28 cellular contexts compared by ENCODE assay signal in genomic region chr4:77314697-77315096, GRCh38.
"Had no signal": no experiment of that assay in that cellular context is flagged by ENCODE, and none has a peak within 500 bp of the region (broad histone marks: within the 10 kb centered on the region; RNA-seq: fewer than 3 reads in every experiment).

No MANE protein-coding gene starts in this region.

- FAIRE-seq: colon, endometrium, endothelial cell of umbilical vein, frontal cortex had no signal

- H3K4me1 Mint-ChIP-seq: endodermal cell had no signal

- H3K36me3 ChIP-seq: colonic mucosa, esophagus squamous epithelium, gastrocnemius medialis, gastroesophageal sphincter, heart left ventricle, heart right ventricle had no signal

- H3K27ac Mint-ChIP-seq: dendritic cell treated with granulocyte-macrophage colony-stimulating factor and Interleukin-4, amounts not matched to agents 40 ng/mL and 50 ng/mL, for 4 days; effector memory CD8-positive, alpha-beta T cell; endodermal cell had no signal

- DNase-seq: colonic mucosa; cortex of kidney; dermis blood vessel endothelial cell; dorsolateral prefrontal cortex; effector CD4-positive, alpha-beta T cell; effector CD8-positive, alpha-beta T cell; effector memory CD4-positive, alpha-beta T cell; effector memory CD8-positive, alpha-beta T cell; endodermal cell; erythroblast; esophagus squamous epithelium; foreskin fibroblast; foreskin keratinocyte; foreskin melanocyte; gastrocnemius medialis; glutamatergic neuron; head of caudate nucleus; heart left ventricle; heart right ventricle had no signal

- H3K4me3 Mint-ChIP-seq: dendritic cell treated with granulocyte-macrophage colony-stimulating factor and Interleukin-4, amounts not matched to agents 40 ng/mL and 50 ng/mL, for 4 days; effector memory CD8-positive, alpha-beta T cell; endodermal cell had no signal

- H3K27ac ChIP-seq: colonic mucosa, coronary artery, dorsolateral prefrontal cortex, epithelial cell of prostate, esophagus squamous epithelium, foreskin keratinocyte, gastrocnemius medialis, gastroesophageal sphincter, heart left ventricle, heart right ventricle had no signal

- ATAC-seq: effector memory CD8-positive, alpha-beta T cell; esophagus mucosa; foreskin keratinocyte; gastrocnemius medialis; gastroesophageal sphincter; heart left ventricle; heart right ventricle had no signal

- H3K4me3 ChIP-seq: colonic mucosa, coronary artery, dorsolateral prefrontal cortex, esophagus squamous epithelium, gastrocnemius medialis, gastroesophageal sphincter, heart left ventricle, heart right ventricle had no signal

- H3K27me3 ChIP-seq: colonic mucosa, esophagus squamous epithelium, foreskin keratinocyte, gastrocnemius medialis, gastroesophageal sphincter, heart left ventricle had no signal

- H3K4me1 ChIP-seq: colonic mucosa, foreskin keratinocyte, gastrocnemius medialis, gastroesophageal sphincter, heart left ventricle, heart right ventricle had no signal

- H3K9me3 ChIP-seq: colonic mucosa, gastrocnemius medialis had no signal
